In the genomic region with DNA sequence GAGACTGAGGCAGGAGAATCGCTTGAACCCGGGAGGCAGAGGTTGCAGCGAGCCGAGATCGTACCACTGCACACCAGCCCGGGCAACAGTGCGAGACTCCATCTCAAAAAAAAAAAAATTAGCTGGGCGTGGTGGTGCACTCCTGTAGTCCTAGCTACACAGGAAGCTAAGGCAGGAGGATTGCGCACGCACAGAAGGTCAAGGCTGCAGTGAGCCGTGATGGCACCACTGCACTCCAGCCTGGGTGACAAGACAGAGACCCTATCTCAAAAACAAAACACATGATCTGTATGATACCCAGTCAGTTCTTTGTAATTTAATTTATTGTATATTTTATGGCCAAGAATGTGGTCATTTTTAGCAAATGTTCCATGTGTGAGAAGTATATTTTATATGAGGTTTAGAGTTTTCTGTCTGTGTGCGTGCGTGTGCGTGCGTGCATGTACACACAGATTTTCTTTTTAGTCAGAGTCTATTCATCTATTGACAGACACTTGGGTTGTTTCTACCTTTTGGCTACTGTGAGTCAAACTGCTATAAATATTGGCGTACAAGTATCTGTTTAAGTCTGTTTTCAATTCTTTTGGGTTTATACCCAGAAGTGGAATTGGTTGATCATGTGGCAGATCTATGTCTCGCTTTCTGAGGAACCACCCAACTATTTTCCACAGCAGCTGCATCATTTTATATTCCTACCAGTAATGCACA, we compare ENCODE assay signal across 21 cellular contexts.
"Had no signal": no experiment of that assay in that cellular context is flagged by ENCODE, and none has a peak within 500 bp of the region (broad histone marks: within the 10 kb centered on the region; RNA-seq: fewer than 3 reads in every experiment).

No MANE protein-coding gene starts in this region.

- H3K27ac Mint-ChIP-seq: effector memory CD8-positive, alpha-beta T cell had no signal

- ATAC-seq: effector memory CD8-positive, alpha-beta T cell; foreskin keratinocyte; upper lobe of right lung had no signal

- H3K27me3 Mint-ChIP-seq: effector memory CD8-positive, alpha-beta T cell; naive B cell had no signal

- H3K4me3 Mint-ChIP-seq: effector memory CD8-positive, alpha-beta T cell; naive B cell had no signal

- H3K9me3 Mint-ChIP-seq: effector memory CD8-positive, alpha-beta T cell; naive B cell had no signal

- DNase-seq: activated CD4-positive, CD25-positive, alpha-beta regulatory T cell; activated CD8-positive, alpha-beta memory T cell treated with anti-CD3 and anti-CD28 coated beads for 24 hours; activated naive CD4-positive, alpha-beta T cell; dermis blood vessel endothelial cell; effector memory CD8-positive, alpha-beta T cell; foreskin keratinocyte; glutamatergic neuron; hypothalamus; kidney; left lung; mammary epithelial cell; naive B cell; ovary; sigmoid colon; SJCRH30; spleen; stimulated activated CD4-positive, alpha-beta T cell treated with anti-CD3 and anti-CD28 coated beads, Interleukin-4, amount 100 ng/mL, for 1 hour; stomach; SW 1271; testis; upper lobe of right lung had no signal
